ENCODE assay signal across 15 cellular contexts in genomic region chr13:67630640-67631039, GRCh38.
"Had no signal": no experiment of that assay in that cellular context is flagged by ENCODE, and none has a peak within 500 bp of the region (broad histone marks: within the 10 kb centered on the region; RNA-seq: fewer than 3 reads in every experiment).

No MANE protein-coding gene starts in this region.

- H3K36me3 ChIP-seq: esophagus squamous epithelium, gastroesophageal sphincter had no signal

- H3K4me1 ChIP-seq: esophagus squamous epithelium, gastroesophageal sphincter had no signal

- DNase-seq: effector memory CD8-positive, alpha-beta T cell; esophagus squamous epithelium; foreskin fibroblast; glutamatergic neuron; islet precursor cell; mammary epithelial cell; naive thymus-derived CD4-positive, alpha-beta T cell; posterior cingulate gyrus; stimulated activated CD4-positive, alpha-beta T cell treated with anti-CD3 and anti-CD28 coated beads, Interleukin-2, amount 100 ng/mL, for 48 hours; stimulated activated naive CD4-positive, alpha-beta T cell treated with Interleukin-2 at 50 U/mL for 16 hours; trophoblast cell had no signal

- H3K27me3 ChIP-seq: esophagus squamous epithelium, gastroesophageal sphincter had no signal

- H3K27ac ChIP-seq: esophagus squamous epithelium, gastroesophageal sphincter had no signal

- H3K27ac Mint-ChIP-seq: dendritic cell treated with granulocyte-macrophage colony-stimulating factor and Interleukin-4, amounts not matched to agents 40 ng/mL and 50 ng/mL, for 4 days; effector memory CD8-positive, alpha-beta T cell; naive thymus-derived CD4-positive, alpha-beta T cell had no signal

- H3K27me3 Mint-ChIP-seq: dendritic cell treated with granulocyte-macrophage colony-stimulating factor and Interleukin-4, amounts not matched to agents 40 ng/mL and 50 ng/mL, for 4 days; effector memory CD8-positive, alpha-beta T cell; naive thymus-derived CD4-positive, alpha-beta T cell had no signal

- ATAC-seq: effector memory CD8-positive, alpha-beta T cell; gastroesophageal sphincter; left lobe of liver; naive thymus-derived CD4-positive, alpha-beta T cell had no signal

- H3K36me3 Mint-ChIP-seq: naive thymus-derived CD4-positive, alpha-beta T cell had no signal

- H3K9me3 ChIP-seq: esophagus squamous epithelium, gastroesophageal sphincter had no signal

- H3K4me1 Mint-ChIP-seq: naive thymus-derived CD4-positive, alpha-beta T cell had no signal

- H3K4me3 ChIP-seq: esophagus squamous epithelium, gastroesophageal sphincter, smooth muscle cell had no signal

- H3K4me3 Mint-ChIP-seq: dendritic cell treated with granulocyte-macrophage colony-stimulating factor and Interleukin-4, amounts not matched to agents 40 ng/mL and 50 ng/mL, for 4 days; effector memory CD8-positive, alpha-beta T cell; naive thymus-derived CD4-positive, alpha-beta T cell had no signal

- H3K9me3 Mint-ChIP-seq: dendritic cell treated with granulocyte-macrophage colony-stimulating factor and Interleukin-4, amounts not matched to agents 40 ng/mL and 50 ng/mL, for 4 days had no signal
